16 cellular contexts compared by ENCODE assay signal in the genomic region with DNA sequence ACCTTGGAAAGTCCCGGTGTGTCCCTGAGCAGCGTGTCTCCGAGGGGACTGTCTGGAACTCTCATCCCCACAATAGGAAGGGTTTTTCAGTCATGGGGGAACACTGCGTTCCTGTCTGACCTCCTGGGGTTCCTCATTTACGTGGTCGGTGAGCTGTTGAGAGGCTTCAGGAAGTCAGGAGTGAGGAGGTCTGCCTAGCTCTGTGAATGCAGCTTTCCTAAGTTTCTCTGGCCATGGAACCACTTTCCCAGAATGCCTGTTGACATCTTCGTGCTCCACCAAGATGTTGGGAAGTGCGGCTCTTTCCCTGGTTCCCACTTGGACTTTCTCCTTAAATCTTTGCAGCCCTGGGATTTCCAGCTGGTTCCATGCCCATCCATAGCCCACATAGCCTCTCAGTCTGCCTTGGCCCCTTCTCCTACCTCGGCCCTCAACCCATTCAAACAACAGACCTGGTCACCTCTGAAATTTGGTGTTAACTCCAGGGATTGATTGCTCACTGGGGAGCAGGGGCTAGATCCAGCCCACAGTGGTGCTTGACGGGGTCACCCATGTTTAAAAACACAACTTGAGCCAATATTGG.
"Had no signal": no experiment of that assay in that cellular context is flagged by ENCODE, and none has a peak within 500 bp of the region (broad histone marks: within the 10 kb centered on the region; RNA-seq: fewer than 3 reads in every experiment).

No MANE protein-coding gene starts in this region.

- H3K4me3 Mint-ChIP-seq: activated CD4-positive, alpha-beta memory T cell treated with anti-CD3 and anti-CD28 coated beads, Interleukin-2, amount 10 ng/mL, durations not matched to agents 7 days and 5 days; activated T-cell treated with anti-CD3 and anti-CD28 coated beads, Interleukin-2, amount 50 U/mL, for 24 hours; nephron progenitor cell; stimulated activated memory B cell treated with anti-CD40 and anti-IgM and Interleukin-4, amounts not matched to agents 10 μg/mL and 1 μg/mL and 100 μg/mL, for 72 hours had no signal

- ATAC-seq: left ventricle myocardium superior; stimulated activated memory B cell treated with anti-CD40 and anti-IgM and Interleukin-4, amounts not matched to agents 10 μg/mL and 1 μg/mL and 100 μg/mL, for 72 hours had no signal

- H3K27ac Mint-ChIP-seq: activated CD4-positive, alpha-beta memory T cell treated with anti-CD3 and anti-CD28 coated beads, Interleukin-2, amount 10 ng/mL, durations not matched to agents 7 days and 5 days; activated T-cell treated with anti-CD3 and anti-CD28 coated beads, Interleukin-2, amount 50 U/mL, for 24 hours; nephron progenitor cell; stimulated activated memory B cell treated with anti-CD40 and anti-IgM and Interleukin-4, amounts not matched to agents 10 μg/mL and 1 μg/mL and 100 μg/mL, for 72 hours had no signal

- H3K4me3 ChIP-seq: coronary artery, tibial nerve, uterus had no signal

- H3K4me1 Mint-ChIP-seq: activated CD4-positive, alpha-beta memory T cell treated with anti-CD3 and anti-CD28 coated beads, Interleukin-2, amount 10 ng/mL, durations not matched to agents 7 days and 5 days; nephron progenitor cell; stimulated activated memory B cell treated with anti-CD40 and anti-IgM and Interleukin-4, amounts not matched to agents 10 μg/mL and 1 μg/mL and 100 μg/mL, for 72 hours had no signal

- H3K4me1 ChIP-seq: uterus had no signal

- H3K27ac ChIP-seq: coronary artery, tibial nerve, uterus had no signal

- H3K9me3 Mint-ChIP-seq: activated CD4-positive, alpha-beta memory T cell treated with anti-CD3 and anti-CD28 coated beads, Interleukin-2, amount 10 ng/mL, durations not matched to agents 7 days and 5 days; activated T-cell treated with anti-CD3 and anti-CD28 coated beads, Interleukin-2, amount 50 U/mL, for 24 hours had no signal

- H3K27me3 Mint-ChIP-seq: activated CD4-positive, alpha-beta memory T cell treated with anti-CD3 and anti-CD28 coated beads, Interleukin-2, amount 10 ng/mL, durations not matched to agents 7 days and 5 days; activated T-cell treated with anti-CD3 and anti-CD28 coated beads, Interleukin-2, amount 50 U/mL, for 24 hours; stimulated activated memory B cell treated with anti-CD40 and anti-IgM and Interleukin-4, amounts not matched to agents 10 μg/mL and 1 μg/mL and 100 μg/mL, for 72 hours had no signal

- H3K36me3 ChIP-seq: uterus had no signal

- H3K27me3 ChIP-seq: tibial nerve, uterus had no signal

- DNase-seq: activated CD4-positive, alpha-beta memory T cell treated with anti-CD3 and anti-CD28 coated beads, Interleukin-2, amount 10 ng/mL, durations not matched to agents 7 days and 5 days; activated effector memory CD4-positive, alpha-beta T cell treated with Interleukin-2 at 50 U/mL for 16 hours; activated naive CD4-positive, alpha-beta T cell treated with anti-CD3 and anti-CD28 coated beads, Interleukin-2, amount 50 U/mL, for 16 hours; activated T-cell treated with anti-CD3 and anti-CD28 coated beads, Interleukin-2, amount 50 U/mL, for 24 hours; effector memory CD4-positive, alpha-beta T cell; foreskin fibroblast; left ventricle myocardium superior; mesenchymal stem cell; nephron progenitor cell; stimulated activated CD4-positive, alpha-beta T cell treated with anti-CD3 and anti-CD28 coated beads, Interleukin-2, amount 100 ng/mL, for 24 hours; SW 1271; T-helper 9 cell; uterus had no signal
